ENCODE assay signal across 8 cellular contexts in genomic region chr6:26502169-26502568, GRCh38. TPM values are rescaled to one million over a fixed set of nuclear protein-coding genes. Genes with fewer than 3 reads are reported as not detected.
A peak's percentile ranks its signal among the peaks of the same experiment; 100 is the strongest.
DNase-seq lines count a peak whose midpoint lies in the region; ATAC-seq and TF ChIP-seq lines count a peak whose summit lies in the region.

No MANE protein-coding gene starts in this region.

- H3K27me3 ChIP-seq in SK-N-SH (ENCODE audit: insufficient read depth): peaks cover 14% of the 10 kb centered on the region

- TF ChIP-seq EP300 in SK-N-SH (IDR thresholded peaks at IDR 0.05; ENCODE audit: borderline replicate concordance in 1 of 2, low read depth in 1 of 2, low read length in 1 of 2): no peak

- no peaks in the 10 kb centered on the region for H3K36me3 Mint-ChIP-seq in activated naive CD8-positive, alpha-beta T cell treated with anti-CD3 and anti-CD28 coated beads, Interleukin-2, amount 10 ng/mL, durations not matched to agents 7 days and 5 days
- no peaks in the 10 kb centered on the region for H3K36me3 Mint-ChIP-seq in osteocyte (ENCODE audit: unreplicated experiment)

- no peak for TF ChIP-seq CTCF in SK-N-SH (IDR thresholded peaks at IDR 0.05)
- no peak for TF ChIP-seq CTCF in osteocyte (IDR thresholded peaks at IDR 0.05)

- no peaks in the 10 kb centered on the region for H4K20me1 ChIP-seq in SK-N-SH (ENCODE audit: insufficient read depth)

- H3K4me2 ChIP-seq in SK-N-SH: peak overlapping the region; percentile 74; the same call in 1 of the 2 replicates

- H3K4me3 Mint-ChIP-seq in activated naive CD8-positive, alpha-beta T cell treated with anti-CD3 and anti-CD28 coated beads, Interleukin-2, amount 10 ng/mL, durations not matched to agents 7 days and 5 days: peak overlapping the region; percentile 84
- peak overlapping the region; percentile 72 for H3K4me3 Mint-ChIP-seq in osteocyte (ENCODE audit: unreplicated experiment)

- no peak overlapping the region; the same call in 1 of the 2 replicates for H2AFZ ChIP-seq in SK-N-SH (ENCODE audit: low read depth)

- H3K4me3 ChIP-seq in SK-N-SH (ENCODE audit: low read depth in 2 of 2, low read length in 1 of 2): no peak overlapping the region; a peak in 1 of 4 replicates

- H3K9me3 ChIP-seq in SK-N-SH: no peaks in the 10 kb centered on the region

- TF ChIP-seq RAD21 in SK-N-SH (IDR thresholded peaks at IDR 0.05; ENCODE audit: low read length): no peak

- H3K36me3 ChIP-seq in SK-N-SH (replicated peaks in 1 of 2; ENCODE audit: control insufficient read depth in 1 of 2, insufficient read depth in 2 of 2, low read length in 1 of 2): no peaks in the 10 kb centered on the region

- H3K9ac ChIP-seq in SK-N-SH: no peak overlapping the region

- H3K79me2 ChIP-seq in SK-N-SH (ENCODE audit: insufficient read depth): no peaks in the 10 kb centered on the region

- H3K9me2 ChIP-seq in SK-N-SH: no peaks in the 10 kb centered on the region

- no peak for DNase-seq in SK-N-SH
- DNase-seq in activated naive CD8-positive, alpha-beta T cell treated with anti-CD3 and anti-CD28 coated beads, Interleukin-2, amount 10 ng/mL, durations not matched to agents 7 days and 5 days: no peak
- no peak for DNase-seq in osteocyte (ENCODE audit: extremely low spot score, unreplicated experiment)
- no peak for DNase-seq in NCI-H1694 (lab: John Stamatoyannopoulos, UW)

- peaks cover 49% of the 10 kb centered on the region for H3K27me3 Mint-ChIP-seq in activated naive CD8-positive, alpha-beta T cell treated with anti-CD3 and anti-CD28 coated beads, Interleukin-2, amount 10 ng/mL, durations not matched to agents 7 days and 5 days
- peaks cover 56% of the 10 kb centered on the region for H3K27me3 Mint-ChIP-seq in osteocyte (ENCODE audit: unreplicated experiment)

- POLR2A ChIA-PET in SK-N-SH (lab: Yijun Ruan, JAX): no interaction called here
- POLR2A ChIA-PET in activated naive CD8-positive, alpha-beta T cell treated with anti-CD3 and anti-CD28 coated beads, Interleukin-2, amount 10 ng/mL, durations not matched to agents 7 days and 5 days (lab: Charles Lee): interaction anchor here (0.6 to 2.0 kb wide), 3 partner anchors 28 to 622 kb away, joined by 3 to 7 read pairs (median 5); partner anchors contain the start of gene HMGN4

- no peak overlapping the region for H3K27ac Mint-ChIP-seq in activated naive CD8-positive, alpha-beta T cell treated with anti-CD3 and anti-CD28 coated beads, Interleukin-2, amount 10 ng/mL, durations not matched to agents 7 days and 5 days
- H3K27ac Mint-ChIP-seq in osteocyte (ENCODE audit: unreplicated experiment): no peak overlapping the region

- peaks cover 0 to 6% of the 10 kb centered on the region in 2 experiments; a peak in 1 of 4 replicates for H3K4me1 ChIP-seq in SK-N-SH (ENCODE audit: control insufficient read depth in 1 of 2, insufficient read depth in 2 of 2, low read depth in 1 of 2, low read length in 1 of 2)

- CTCF ChIA-PET in SK-N-SH (lab: Yijun Ruan, JAX): interaction anchor here (0.8 to 3.7 kb wide), 3 partner anchors 9 to 161 kb away, joined by 3 to 19 read pairs (median 4); partner anchors contain the start of gene HMGN4

- H3K4me1 Mint-ChIP-seq in activated naive CD8-positive, alpha-beta T cell treated with anti-CD3 and anti-CD28 coated beads, Interleukin-2, amount 10 ng/mL, durations not matched to agents 7 days and 5 days: peaks cover 20% of the 10 kb centered on the region
- peaks cover 10% of the 10 kb centered on the region for H3K4me1 Mint-ChIP-seq in osteocyte (ENCODE audit: unreplicated experiment)

- no peak overlapping the region for H3K27ac ChIP-seq in SK-N-SH (ENCODE audit: low read depth in 2 of 2, low read length in 1 of 2)

- no peaks in the 10 kb centered on the region for H3K9me3 Mint-ChIP-seq in activated naive CD8-positive, alpha-beta T cell treated with anti-CD3 and anti-CD28 coated beads, Interleukin-2, amount 10 ng/mL, durations not matched to agents 7 days and 5 days
- no peaks in the 10 kb centered on the region for H3K9me3 Mint-ChIP-seq in osteocyte (ENCODE audit: unreplicated experiment)

- ATAC-seq in SK-N-SH treated with all-trans-retinoic acid at 6 μM for 48 hours (no peak; the same call in 2 of the 3 replicates), HG03095 (IDR thresholded peaks at IDR 0.05; ENCODE audit: unreplicated experiment) (peak; percentile 72), HG03457 (IDR thresholded peaks at IDR 0.05; ENCODE audit: unreplicated experiment) (no peak), HG03442 (IDR thresholded peaks at IDR 0.05; ENCODE audit: unreplicated experiment) (no peak)
- no peak for ATAC-seq in activated naive CD8-positive, alpha-beta T cell treated with anti-CD3 and anti-CD28 coated beads, Interleukin-2, amount 10 ng/mL, durations not matched to agents 7 days and 5 days (ENCODE audit: low read depth)

- H3F3A ChIP-seq in SK-N-SH (replicated peaks; ENCODE audit: insufficient read depth): no peaks in the 10 kb centered on the region

TF ChIP-seq in SK-N-SH, 30 proteins besides CTCF, POLR2A, EP300 and RAD21:
- no peak for TF ChIP-seq TAF1 (IDR thresholded peaks at IDR 0.05; ENCODE audit: borderline replicate concordance, low read depth, low read length)
- no peak for TF ChIP-seq RFX5 (IDR thresholded peaks at IDR 0.05; ENCODE audit: low read length)
TF ChIP-seq in SK-N-SH: peak in this region for 0.

TF ChIP-seq in SK-N-SH treated with all-trans-retinoic acid at 6 μM for 48 hours, 23 proteins besides CTCF, POLR2A, EP300 and RAD21 (continues in another document):
- TF ChIP-seq ZC3H10 (CRISPR knock-in tag; IDR thresholded peaks at IDR 0.05) (no peak), SNAI2 (CRISPR knock-in tag; IDR thresholded peaks at IDR 0.05) (no peak), ZFP30 (CRISPR knock-in tag; IDR thresholded peaks at IDR 0.05) (no peak), TOX (CRISPR knock-in tag; IDR thresholded peaks at IDR 0.05; ENCODE audit: borderline replicate concordance) (no peak), GLIS3 (CRISPR knock-in tag; IDR thresholded peaks at IDR 0.05) (no peak), PPARA (CRISPR knock-in tag; IDR thresholded peaks at IDR 0.05; ENCODE audit: borderline replicate concordance) (no peak), TCF4 (CRISPR knock-in tag; IDR thresholded peaks at IDR 0.05; ENCODE audit: borderline replicate concordance) (no peak)
- TF ChIP-seq, protein P1, sequence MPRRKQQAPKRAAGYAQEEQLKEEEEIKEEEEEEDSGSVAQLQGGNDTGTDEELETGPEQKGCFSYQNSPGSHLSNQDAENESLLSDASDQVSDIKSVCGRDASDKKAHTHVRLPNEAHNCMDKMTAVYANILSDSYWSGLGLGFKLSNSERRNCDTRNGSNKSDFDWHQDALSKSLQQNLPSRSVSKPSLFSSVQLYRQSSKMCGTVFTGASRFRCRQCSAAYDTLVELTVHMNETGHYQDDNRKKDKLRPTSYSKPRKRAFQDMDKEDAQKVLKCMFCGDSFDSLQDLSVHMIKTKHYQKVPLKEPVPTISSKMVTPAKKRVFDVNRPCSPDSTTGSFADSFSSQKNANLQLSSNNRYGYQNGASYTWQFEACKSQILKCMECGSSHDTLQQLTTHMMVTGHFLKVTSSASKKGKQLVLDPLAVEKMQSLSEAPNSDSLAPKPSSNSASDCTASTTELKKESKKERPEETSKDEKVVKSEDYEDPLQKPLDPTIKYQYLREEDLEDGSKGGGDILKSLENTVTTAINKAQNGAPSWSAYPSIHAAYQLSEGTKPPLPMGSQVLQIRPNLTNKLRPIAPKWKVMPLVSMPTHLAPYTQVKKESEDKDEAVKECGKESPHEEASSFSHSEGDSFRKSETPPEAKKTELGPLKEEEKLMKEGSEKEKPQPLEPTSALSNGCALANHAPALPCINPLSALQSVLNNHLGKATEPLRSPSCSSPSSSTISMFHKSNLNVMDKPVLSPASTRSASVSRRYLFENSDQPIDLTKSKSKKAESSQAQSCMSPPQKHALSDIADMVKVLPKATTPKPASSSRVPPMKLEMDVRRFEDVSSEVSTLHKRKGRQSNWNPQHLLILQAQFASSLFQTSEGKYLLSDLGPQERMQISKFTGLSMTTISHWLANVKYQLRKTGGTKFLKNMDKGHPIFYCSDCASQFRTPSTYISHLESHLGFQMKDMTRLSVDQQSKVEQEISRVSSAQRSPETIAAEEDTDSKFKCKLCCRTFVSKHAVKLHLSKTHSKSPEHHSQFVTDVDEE (CRISPR knock-in tag; IDR thresholded peaks at IDR 0.05): no peak
- TF ChIP-seq, protein P2, sequence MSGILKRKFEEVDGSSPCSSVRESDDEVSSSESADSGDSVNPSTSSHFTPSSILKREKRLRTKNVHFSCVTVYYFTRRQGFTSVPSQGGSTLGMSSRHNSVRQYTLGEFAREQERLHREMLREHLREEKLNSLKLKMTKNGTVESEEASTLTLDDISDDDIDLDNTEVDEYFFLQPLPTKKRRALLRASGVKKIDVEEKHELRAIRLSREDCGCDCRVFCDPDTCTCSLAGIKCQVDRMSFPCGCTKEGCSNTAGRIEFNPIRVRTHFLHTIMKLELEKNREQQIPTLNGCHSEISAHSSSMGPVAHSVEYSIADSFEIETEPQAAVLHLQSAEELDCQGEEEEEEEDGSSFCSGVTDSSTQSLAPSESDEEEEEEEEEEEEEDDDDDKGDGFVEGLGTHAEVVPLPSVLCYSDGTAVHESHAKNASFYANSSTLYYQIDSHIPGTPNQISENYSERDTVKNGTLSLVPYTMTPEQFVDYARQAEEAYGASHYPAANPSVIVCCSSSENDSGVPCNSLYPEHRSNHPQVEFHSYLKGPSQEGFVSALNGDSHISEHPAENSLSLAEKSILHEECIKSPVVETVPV (CRISPR knock-in tag; IDR thresholded peaks at IDR 0.05): no peak

RNA-seq across cellular contexts. Expression of gene BTN1A1, which starts 2.1 kb away (rescaled TPM):
- not detected in 2 replicates for polyA plus RNA-seq in SK-N-SH (2012; rRNA removed)
- polyA plus RNA-seq in SK-N-SH (2012; cell fraction: cytosol; rRNA removed): 0.01 TPM in 1 of 2 replicates, not detected in the other
- not detected in 2 replicates for polyA plus RNA-seq in SK-N-SH (2012; cell fraction: nucleus; rRNA removed)
- under 1 TPM in 1 of 2 experiments, not detected in 1; 0.11 TPM for total RNA-seq in activated naive CD8-positive, alpha-beta T cell treated with anti-CD3 and anti-CD28 coated beads, Interleukin-2, amount 10 ng/mL, durations not matched to agents 7 days and 5 days
- not detected in 2 replicates for total RNA-seq in osteocyte

RNA-seq across cellular contexts. Expression of gene HMGN4, which starts 36.0 kb away (rescaled TPM):
- polyA plus RNA-seq in SK-N-SH (2012; rRNA removed): 76.3 and 79.7 TPM in 2 replicates
- polyA plus RNA-seq in SK-N-SH (2012; cell fraction: cytosol; rRNA removed): 98.3 and 103 TPM in 2 replicates
- 27.6 and 48.3 TPM in 2 replicates for polyA plus RNA-seq in SK-N-SH (2012; cell fraction: nucleus; rRNA removed)
- total RNA-seq in activated naive CD8-positive, alpha-beta T cell treated with anti-CD3 and anti-CD28 coated beads, Interleukin-2, amount 10 ng/mL, durations not matched to agents 7 days and 5 days: 10 to 100 TPM; 83.1 to 86.4 TPM
- 45.0 and 49.2 TPM in 2 replicates for total RNA-seq in osteocyte

RNA-seq across cellular contexts. Expression of gene BTN2A1, which starts 44.4 kb away (rescaled TPM):
- polyA plus RNA-seq in SK-N-SH (2012; rRNA removed): 21.2 and 28.6 TPM in 2 replicates
- polyA plus RNA-seq in SK-N-SH (2012; cell fraction: cytosol; rRNA removed): 18.7 and 19.5 TPM in 2 replicates
- polyA plus RNA-seq in SK-N-SH (2012; cell fraction: nucleus; rRNA removed): 46.6 and 50.0 TPM in 2 replicates
- total RNA-seq in activated naive CD8-positive, alpha-beta T cell treated with anti-CD3 and anti-CD28 coated beads, Interleukin-2, amount 10 ng/mL, durations not matched to agents 7 days and 5 days: 10 to 100 TPM; 45.2 to 46.7 TPM
- total RNA-seq in osteocyte: 27.0 and 27.7 TPM in 2 replicates
